ENCODE assay signal across 8 cellular contexts in the genomic region with DNA sequence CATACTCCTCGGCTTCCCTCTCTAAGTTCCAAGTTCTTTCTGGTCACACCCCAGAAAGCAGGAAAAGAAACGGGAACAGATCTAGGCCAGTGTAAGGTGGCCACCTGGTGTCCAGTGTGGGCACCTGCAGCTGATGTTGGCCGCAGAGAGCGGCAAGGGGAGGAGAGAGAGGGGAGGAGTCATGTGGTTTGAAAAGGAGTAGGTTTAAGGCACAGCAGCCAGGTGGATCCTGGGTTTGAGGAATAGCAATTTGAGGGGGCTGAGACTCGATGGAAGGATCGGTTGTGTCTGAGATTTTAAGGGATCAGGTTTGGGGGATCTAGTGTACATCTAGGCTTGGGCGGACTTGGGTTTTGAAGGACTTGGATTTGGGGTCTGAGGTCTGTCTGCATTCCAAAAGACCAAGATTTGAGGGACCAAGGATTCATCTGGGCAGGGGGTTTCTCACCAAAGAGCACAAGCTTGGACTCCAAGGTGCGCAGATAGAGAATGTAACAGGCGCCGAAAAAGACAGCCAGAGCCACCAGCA. TPM values are rescaled to one million over a fixed set of nuclear protein-coding genes. Genes with fewer than 3 reads are reported as not detected.
DNase-seq lines count a peak whose midpoint lies in the region; ATAC-seq and TF ChIP-seq lines count a peak whose summit lies in the region.

No MANE protein-coding gene starts in this region.

- DNase-seq in DMS 273 (lab: John Stamatoyannopoulos, UW; ENCODE audit: unreplicated experiment), result peak; percentile 90
- DNase-seq in NCI-H526 (lab: John Stamatoyannopoulos, UW), result peak; percentile 92 to 97
- DNase-seq in activated T-cell treated with anti-CD3 and anti-CD28 coated beads, Interleukin-2, amount 50 U/mL, for 48 hours, result peak; percentile 58 to 67
- peak; percentile 83 for DNase-seq in fibroblast of pulmonary artery (ENCODE audit: low read depth)
- peak; percentile 42 for DNase-seq in naive B cell
- DNase-seq in uterus, result peak; percentile 59 to 64
- DNase-seq in GOT3 (lab: John Stamatoyannopoulos, UW), result no peak

- H3K36me3 ChIP-seq in uterus, result no peaks in the 10 kb centered on the region

- H3K27ac ChIP-seq in uterus, result peak overlapping the region; percentile 88 to 90

- no peaks in the 10 kb centered on the region for H3K27me3 ChIP-seq in uterus

- H3K4me3 ChIP-seq in fibroblast of pulmonary artery (replicated peaks; ENCODE audit: low read depth, low read length) (peak overlapping the region; percentile 93), uterus (peak overlapping the region; percentile 88 to 99)

- peak overlapping the region; percentile 86 to 99 (median 94) for H3K4me3 Mint-ChIP-seq in naive B cell

- no peaks in the 10 kb centered on the region for H3K9me3 ChIP-seq in uterus

- TF ChIP-seq CTCF in fibroblast of pulmonary artery (IDR thresholded peaks at IDR 0.05; ENCODE audit: low read length, missing control alignments) (peak; percentile 85), uterus (IDR thresholded peaks at IDR 0.05) (peak; percentile 58 to 85 (median 76))

- H3K27me3 Mint-ChIP-seq in naive B cell, result no peaks in the 10 kb centered on the region

- peaks cover 20 to 31% (median 20%) of the 10 kb centered on the region in 3 donors for H3K4me1 Mint-ChIP-seq in naive B cell

- peaks cover 0 to 10% of the 10 kb centered on the region in 2 donors for H3K4me1 ChIP-seq in uterus

- ATAC-seq in HG02678 (IDR thresholded peaks at IDR 0.05; ENCODE audit: unreplicated experiment) (peak; percentile 35), naive B cell (ENCODE audit: low read depth in 2 of 2) (peak; percentile 18 to 19)

- peaks cover 0 to 9% of the 10 kb centered on the region in 2 donors for H3K36me3 Mint-ChIP-seq in naive B cell

- no peaks in the 10 kb centered on the region for H3K9me3 Mint-ChIP-seq in naive B cell

- TF ChIP-seq POLR2A in uterus (IDR thresholded peaks at IDR 0.05), result no peak

- H3K27ac Mint-ChIP-seq in naive B cell, result peak overlapping the region; percentile 80 to 98 (median 88)

- intact Hi-C loops in uterus (cut with DNase I; ENCODE audit: low total_unique reads), result no loop called here

RNA-seq across cellular contexts. Expression of gene RABAC1, which starts 1.2 kb away (rescaled TPM):
- 100 to 1,000 TPM; 218 to 268 (median 245) TPM for polyA plus RNA-seq in naive B cell (ENCODE audit: low read depth in 6 of 6)
- 100 to 1,000 TPM in 3 of 4 donors, 10 to 100 TPM in 1; 83.0 to 223 (median 178) TPM for total RNA-seq in uterus

RNA-seq across cellular contexts. Expression of gene ERFL, which starts 29.7 kb away (rescaled TPM):
- polyA plus RNA-seq in naive B cell (ENCODE audit: low read depth in 6 of 6), result not detected
- total RNA-seq in uterus, result 1 to 10 TPM in 1 of 4 donors, not detected in 3; 1.7 TPM

RNA-seq across cellular contexts. Expression of gene ATP1A3, which starts 36.1 kb away (rescaled TPM):
- polyA plus RNA-seq in naive B cell (ENCODE audit: low read depth in 6 of 6), result 1 to 10 TPM in 1 of 6 donors, under 1 TPM in 4, not detected in 1; 0.29 to 1.1 (median 0.45) TPM
- under 1 TPM in 1 of 4 donors, not detected in 3; 0.55 TPM for total RNA-seq in uterus
